1 cellular context compared by ENCODE assay signal in genomic region chr1:26096471-26096870, GRCh38.
TF ChIP-seq lines count a peak whose summit lies in the region.

No MANE protein-coding gene starts in this region.

TF ChIP-seq in K562, 482 proteins besides CTCF, POLR2A, EP300 and RAD21:
- TF ChIP-seq, protein P1, sequence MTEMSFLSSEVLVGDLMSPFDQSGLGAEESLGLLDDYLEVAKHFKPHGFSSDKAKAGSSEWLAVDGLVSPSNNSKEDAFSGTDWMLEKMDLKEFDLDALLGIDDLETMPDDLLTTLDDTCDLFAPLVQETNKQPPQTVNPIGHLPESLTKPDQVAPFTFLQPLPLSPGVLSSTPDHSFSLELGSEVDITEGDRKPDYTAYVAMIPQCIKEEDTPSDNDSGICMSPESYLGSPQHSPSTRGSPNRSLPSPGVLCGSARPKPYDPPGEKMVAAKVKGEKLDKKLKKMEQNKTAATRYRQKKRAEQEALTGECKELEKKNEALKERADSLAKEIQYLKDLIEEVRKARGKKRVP (CRISPR knock-in tag; IDR thresholded peaks at IDR 0.05) = no peak
- TF ChIP-seq BMI1 (IDR thresholded peaks at IDR 0.05; ENCODE audit: low read length) (no peak), GABPA (tag; conservative IDR thresholded peaks at IDR 0.05; ENCODE audit: low read depth) (no peak), ZFP36 (IDR thresholded peaks at IDR 0.05; ENCODE audit: low read depth, low read length, partially characterized antibody) (no peak), PTBP1 (IDR thresholded peaks at IDR 0.05; ENCODE audit: low read depth, low read length) (no peak), JUND (IDR thresholded peaks at IDR 0.05; ENCODE audit: borderline replicate concordance, low read depth, low read length) (no peak), JUND (tag; IDR thresholded peaks at IDR 0.05; ENCODE audit: borderline replicate concordance, low read depth, low read length) (no peak), TFAM (CRISPR knock-in tag; conservative IDR thresholded peaks at IDR 0.05) (no peak), SRSF9 (IDR thresholded peaks at IDR 0.05; ENCODE audit: borderline replicate concordance, low read depth, low read length) (no peak), TCFL5 (CRISPR knock-in tag; conservative IDR thresholded peaks at IDR 0.05) (no peak), ESRRA (IDR thresholded peaks at IDR 0.05; ENCODE audit: borderline replicate concordance, low read depth) (no peak), MBD2 (IDR thresholded peaks at IDR 0.05; ENCODE audit: borderline replicate concordance, low read depth) (no peak), CBFA2T3 (IDR thresholded peaks at IDR 0.05) (no peak), ZNF165 (CRISPR knock-in tag; IDR thresholded peaks at IDR 0.05; ENCODE audit: borderline replicate concordance) (no peak), ZNF124 (CRISPR knock-in tag; IDR thresholded peaks at IDR 0.05) (no peak), ZNF282 (CRISPR knock-in tag; IDR thresholded peaks at IDR 0.05) (no peak)
- TF ChIP-seq, protein P2, sequence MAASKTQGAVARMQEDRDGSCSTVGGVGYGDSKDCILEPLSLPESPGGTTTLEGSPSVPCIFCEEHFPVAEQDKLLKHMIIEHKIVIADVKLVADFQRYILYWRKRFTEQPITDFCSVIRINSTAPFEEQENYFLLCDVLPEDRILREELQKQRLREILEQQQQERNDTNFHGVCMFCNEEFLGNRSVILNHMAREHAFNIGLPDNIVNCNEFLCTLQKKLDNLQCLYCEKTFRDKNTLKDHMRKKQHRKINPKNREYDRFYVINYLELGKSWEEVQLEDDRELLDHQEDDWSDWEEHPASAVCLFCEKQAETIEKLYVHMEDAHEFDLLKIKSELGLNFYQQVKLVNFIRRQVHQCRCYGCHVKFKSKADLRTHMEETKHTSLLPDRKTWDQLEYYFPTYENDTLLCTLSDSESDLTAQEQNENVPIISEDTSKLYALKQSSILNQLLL (CRISPR knock-in tag; IDR thresholded peaks at IDR 0.05; ENCODE audit: borderline replicate concordance) = no peak
